In genomic region chr3:118080886-118081285, GRCh38 we compare ENCODE assay signal across 12 cellular contexts.
DNase-seq lines count a peak whose midpoint lies in the region; ATAC-seq lines count a peak whose summit lies in the region.
"Had no signal": no experiment of that assay in that cellular context is flagged by ENCODE, and none has a peak within 500 bp of the region (broad histone marks: within the 10 kb centered on the region; RNA-seq: fewer than 3 reads in every experiment).

No MANE protein-coding gene starts in this region.

- no peak for ATAC-seq in HG03439 (IDR thresholded peaks at IDR 0.05; ENCODE audit: unreplicated experiment)

- peak; percentile 19 for DNase-seq in H4 (ENCODE audit: low spot score)
- peak; percentile 7 for DNase-seq in MV-4-11 (lab: John Stamatoyannopoulos, UW)
- DNase-seq in fibroblast of peridontal ligament (ENCODE audit: extremely low read depth) = peak; percentile 36
- DNase-seq in pons (ENCODE audit: low spot score) = peak; percentile 2
- DNase-seq in iPS-NIHi11 (ENCODE audit: low spot score) = no peak
- no peak for DNase-seq in GF-D8 (lab: John Stamatoyannopoulos, UW)
- DNase-seq: CD8-positive, alpha-beta memory T cell; H9; NCI-H1092 treated with DMSO at 0.1 percent for 48 hours; NCI-H1694 treated with DMSO at 0.1 percent for 48 hours; NCI-H69 had no signal

Comparison
In these comparisons a context has a peak if more than half of its experiments do, and no peak if none do; other contexts are left out.
1. DNase-seq: peak in H4 (single experiment), MV-4-11 (single experiment), fibroblast of peridontal ligament (single experiment) and pons (single experiment); none in iPS-NIHi11 (single experiment) and GF-D8 (single experiment).